1 cellular context compared by ENCODE assay signal in the genomic region with DNA sequence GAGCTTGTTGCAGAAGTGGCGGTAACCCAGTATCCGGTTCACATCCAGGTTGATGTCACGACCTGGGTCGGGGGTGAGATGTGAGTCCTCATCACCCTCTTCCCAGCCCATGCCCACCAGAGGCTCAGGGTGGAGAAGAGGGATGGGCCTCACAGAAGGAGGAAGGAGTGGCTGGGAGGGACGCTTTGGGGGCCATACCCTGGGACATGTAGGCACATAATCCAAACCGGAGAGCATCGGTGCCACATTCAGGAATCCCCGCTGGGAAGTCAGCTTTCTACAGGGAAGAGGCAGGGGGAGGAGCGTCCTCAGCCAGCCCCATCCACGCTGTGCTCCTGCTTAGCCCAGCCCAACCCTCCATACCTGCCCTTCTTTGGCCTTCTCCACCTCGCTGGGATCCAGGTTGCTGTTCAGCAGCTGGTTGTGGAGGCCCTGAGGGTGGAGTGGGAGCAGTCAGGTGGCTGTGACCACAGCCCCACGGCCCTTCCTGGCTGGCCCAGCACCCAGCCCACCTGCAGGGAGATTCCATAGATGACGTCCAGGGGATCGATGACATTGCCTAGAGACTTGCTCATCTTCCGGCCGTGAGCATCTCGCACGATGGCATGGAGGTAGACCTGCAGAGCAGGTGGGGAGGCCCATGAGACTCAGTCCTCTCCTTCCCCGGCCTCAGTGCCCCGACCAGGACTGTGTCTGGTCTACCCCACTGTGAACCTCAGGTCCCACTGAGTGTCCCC.
TF ChIP-seq lines count a peak whose summit lies in the region.

No MANE protein-coding gene starts in this region.

TF ChIP-seq in HepG2, 621 proteins besides CTCF, POLR2A, EP300 and RAD21:
- TF ChIP-seq PPARG (CRISPR knock-in tag; conservative IDR thresholded peaks at IDR 0.05) (no peak), AGO2 (optimal IDR thresholded peaks at IDR 0.05; ENCODE audit: low read depth, low read length) (peak; percentile 40)
- TF ChIP-seq, protein P1, sequence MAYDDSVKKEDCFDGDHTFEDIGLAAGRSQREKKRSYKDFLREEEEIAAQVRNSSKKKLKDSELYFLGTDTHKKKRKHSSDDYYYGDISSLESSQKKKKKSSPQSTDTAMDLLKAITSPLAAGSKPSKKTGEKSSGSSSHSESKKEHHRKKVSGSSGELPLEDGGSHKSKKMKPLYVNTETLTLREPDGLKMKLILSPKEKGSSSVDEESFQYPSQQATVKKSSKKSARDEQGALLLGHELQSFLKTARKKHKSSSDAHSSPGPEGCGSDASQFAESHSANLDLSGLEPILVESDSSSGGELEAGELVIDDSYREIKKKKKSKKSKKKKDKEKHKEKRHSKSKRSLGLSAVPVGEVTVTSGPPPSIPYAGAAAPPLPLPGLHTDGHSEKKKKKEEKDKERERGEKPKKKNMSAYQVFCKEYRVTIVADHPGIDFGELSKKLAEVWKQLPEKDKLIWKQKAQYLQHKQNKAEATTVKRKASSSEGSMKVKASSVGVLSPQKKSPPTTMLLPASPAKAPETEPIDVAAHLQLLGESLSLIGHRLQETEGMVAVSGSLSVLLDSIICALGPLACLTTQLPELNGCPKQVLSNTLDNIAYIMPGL (CRISPR knock-in tag; IDR thresholded peaks at IDR 0.05; ENCODE audit: borderline replicate concordance in 1 of 2, low read depth in 1 of 2) = no peak
TF ChIP-seq in HepG2: peak in this region for 1.
